14 cellular contexts compared by ENCODE assay signal in the genomic region with DNA sequence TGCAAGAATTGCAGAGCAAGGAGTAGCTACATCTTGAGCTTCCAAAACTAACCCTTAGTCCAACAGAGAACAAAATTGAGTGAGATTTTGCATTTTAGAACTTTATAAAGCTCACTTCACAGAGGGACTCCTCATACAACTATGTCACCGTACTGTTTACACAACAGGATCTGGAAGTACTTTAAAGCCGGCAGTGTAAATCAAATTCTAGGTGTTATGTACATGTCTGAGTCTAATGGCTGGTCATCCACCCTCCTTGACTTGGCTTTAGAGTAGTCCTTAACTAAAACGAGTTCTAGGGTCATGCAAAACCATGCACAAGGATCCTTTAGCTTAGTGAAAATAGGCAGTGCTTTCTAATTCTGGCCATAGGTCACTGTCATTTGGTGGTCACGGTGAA. TPM values are rescaled to one million over a fixed set of nuclear protein-coding genes. Genes with fewer than 3 reads are reported as not detected.
A peak's percentile ranks its signal among the peaks of the same experiment; 100 is the strongest.
DNase-seq lines count a peak whose midpoint lies in the region; ATAC-seq and TF ChIP-seq lines count a peak whose summit lies in the region.
"Had no signal": no experiment of that assay in that cellular context is flagged by ENCODE, and none has a peak within 500 bp of the region (broad histone marks: within the 10 kb centered on the region; RNA-seq: fewer than 3 reads in every experiment).

No MANE protein-coding gene starts in this region.

- peaks cover 75% of the 10 kb centered on the region for H3K4me1 Mint-ChIP-seq in chondrocyte (ENCODE audit: low read depth)
- H3K4me1 Mint-ChIP-seq: activated CD8-positive, alpha-beta memory T cell treated with anti-CD3 and anti-CD28 coated beads, Interleukin-2, amount 10 ng/mL, durations not matched to agents 7 days and 5 days had no signal

- no peak for ATAC-seq in Right ventricle myocardium superior (ENCODE audit: poor library complexity)
- ATAC-seq in aorta (ENCODE audit: low FRiP score), result no peak
- no peak for ATAC-seq in mucosa of descending colon
- no peak for ATAC-seq in GM21723 (IDR thresholded peaks at IDR 0.05; ENCODE audit: unreplicated experiment)
- ATAC-seq: activated CD8-positive, alpha-beta memory T cell treated with anti-CD3 and anti-CD28 coated beads, Interleukin-2, amount 10 ng/mL, durations not matched to agents 7 days and 5 days had no signal

- no peaks in the 10 kb centered on the region for H3K36me3 Mint-ChIP-seq in chondrocyte (ENCODE audit: low read depth)
- H3K36me3 Mint-ChIP-seq: activated CD8-positive, alpha-beta memory T cell treated with anti-CD3 and anti-CD28 coated beads, Interleukin-2, amount 10 ng/mL, durations not matched to agents 7 days and 5 days had no signal

- H3K27ac ChIP-seq in left ventricle myocardium inferior (replicated peaks) (peak overlapping the region; percentile 77), osteoblast (ENCODE audit: low read depth, low read length) (peak overlapping the region; percentile 38), aorta (ENCODE audit: low read depth in 1 of 2, low read length in 2 of 2) (peak overlapping the region; percentile 44 to 88)

- DNase-seq in left ventricle myocardium inferior (no peak), Right ventricle myocardium superior (no peak), chondrocyte (ENCODE audit: low spot score) (no peak), osteoblast (ENCODE audit: insufficient read length, low spot score, missing footprints) (no peak), aorta (no peak), mucosa of descending colon (no peak), SKM-1 (lab: John Stamatoyannopoulos, UW; ENCODE audit: unreplicated experiment) (no peak)
- DNase-seq: activated CD4-positive, alpha-beta T cell treated with anti-CD3 and anti-CD28 coated beads for 1 hour; activated CD8-positive, alpha-beta memory T cell treated with anti-CD3 and anti-CD28 coated beads, Interleukin-2, amount 10 ng/mL, durations not matched to agents 7 days and 5 days; activated effector memory CD4-positive, alpha-beta T cell treated with anti-CD3 and anti-CD28 coated beads, Interleukin-2, amount 50 U/mL, for 16 hours; SIG-M5; stimulated activated CD4-positive, alpha-beta T cell treated with anti-CD3 and anti-CD28 coated beads, Interleukin-2, amount 100 ng/mL, for 48 hours had no signal

- WGBS in aorta, 2 donors, result 20 to 21% methylated on average over 4 of the region's 4 CpGs

- H3K9me3 ChIP-seq in left ventricle myocardium inferior (replicated peaks) (no peaks in the 10 kb centered on the region), osteoblast (ENCODE audit: low read depth, low read length) (no peaks in the 10 kb centered on the region), aorta (ENCODE audit: control insufficient read depth, low read length) (no peaks in the 10 kb centered on the region), mucosa of descending colon (no peaks in the 10 kb centered on the region)

- H3K4me2 ChIP-seq in osteoblast (ENCODE audit: insufficient read depth, low read length), result no peak overlapping the region

- peak overlapping the region; percentile 89 for H3K27ac Mint-ChIP-seq in chondrocyte (ENCODE audit: unreplicated experiment)
- H3K27ac Mint-ChIP-seq: activated CD8-positive, alpha-beta memory T cell treated with anti-CD3 and anti-CD28 coated beads, Interleukin-2, amount 10 ng/mL, durations not matched to agents 7 days and 5 days had no signal

- intact Hi-C loops in left ventricle myocardium inferior (cut with micrococcal nuclease), result no loop called here
- intact Hi-C loops in Right ventricle myocardium superior (cut with DNase I), result no loop called here
- intact Hi-C loops in aorta (cut with DNase I), result no loop called here
- intact Hi-C loops in mucosa of descending colon (cut with DNase I, micrococcal nuclease), result no loop called here

- H4K20me1 ChIP-seq in osteoblast (ENCODE audit: insufficient read depth, low read length), result no peaks in the 10 kb centered on the region

- H3K4me1 ChIP-seq in left ventricle myocardium inferior, result peaks cover 59% of the 10 kb centered on the region
- peaks cover 53% of the 10 kb centered on the region for H3K4me1 ChIP-seq in osteoblast (ENCODE audit: insufficient read depth, low read length)
- H3K4me1 ChIP-seq in aorta (ENCODE audit: control insufficient read depth in 1 of 2, insufficient read depth in 2 of 2, low read length in 2 of 2), result peaks cover 11 to 27% of the 10 kb centered on the region in 2 donors
- no peaks in the 10 kb centered on the region for H3K4me1 ChIP-seq in mucosa of descending colon (ENCODE audit: low read depth)

- H2AFZ ChIP-seq in osteoblast (ENCODE audit: low read length), result no peak overlapping the region

- no peak overlapping the region for H3K4me3 Mint-ChIP-seq in chondrocyte (ENCODE audit: unreplicated experiment)
- H3K4me3 Mint-ChIP-seq: activated CD8-positive, alpha-beta memory T cell treated with anti-CD3 and anti-CD28 coated beads, Interleukin-2, amount 10 ng/mL, durations not matched to agents 7 days and 5 days had no signal

- no peaks in the 10 kb centered on the region for H3K9me3 Mint-ChIP-seq in chondrocyte (ENCODE audit: low read depth)

- H3K36me3 ChIP-seq in left ventricle myocardium inferior (no peaks in the 10 kb centered on the region), osteoblast (ENCODE audit: insufficient read depth, low read length) (no peaks in the 10 kb centered on the region), aorta (ENCODE audit: control insufficient read depth in 1 of 2, insufficient read depth in 2 of 2, low read length in 1 of 2) (peaks cover 0 to 2% of the 10 kb centered on the region in 2 donors), mucosa of descending colon (ENCODE audit: low read depth) (no peaks in the 10 kb centered on the region)

- no peaks in the 10 kb centered on the region for H3K79me2 ChIP-seq in osteoblast (ENCODE audit: insufficient read depth, low read length)

- TF ChIP-seq CTCF in left ventricle myocardium inferior (IDR thresholded peaks at IDR 0.05; ENCODE audit: borderline replicate concordance) (no peak), chondrocyte (IDR thresholded peaks at IDR 0.05) (no peak), osteoblast (IDR thresholded peaks at IDR 0.05; ENCODE audit: extremely low read depth, low read depth, low read length) (no peak), mucosa of descending colon (IDR thresholded peaks at IDR 0.05) (no peak)

- H3K27me3 Mint-ChIP-seq in chondrocyte (ENCODE audit: low read depth), result no peaks in the 10 kb centered on the region

- H3K4me3 ChIP-seq in left ventricle myocardium inferior, result no peak overlapping the region
- H3K4me3 ChIP-seq in osteoblast (ENCODE audit: insufficient read depth, low read length), result no peak overlapping the region
- H3K4me3 ChIP-seq in aorta (ENCODE audit: low read length in 2 of 2), result no peak overlapping the region
- H3K4me3 ChIP-seq in mucosa of descending colon, result no peak overlapping the region

- H3K27me3 ChIP-seq in left ventricle myocardium inferior (ENCODE audit: low read depth) (no peaks in the 10 kb centered on the region), osteoblast (ENCODE audit: insufficient read depth, low read length) (no peaks in the 10 kb centered on the region), aorta (ENCODE audit: control insufficient read depth in 1 of 2, insufficient read depth in 2 of 2, low read length in 1 of 2) (no peaks in the 10 kb centered on the region)

RNA-seq across cellular contexts. Expression of a gene that starts 23.5 kb away (rescaled TPM):
- total RNA-seq in left ventricle myocardium inferior, result 5.1 TPM
- total RNA-seq in Right ventricle myocardium superior, result 4.5 TPM
- total RNA-seq in chondrocyte, result 19.2 to 51.0 TPM (median 50.6 TPM) in 3 replicates
- total RNA-seq in osteoblast, result 2.7 and 4.3 TPM in 2 replicates
- total RNA-seq in aorta, result 100 to 1,000 TPM; 189 to 518 TPM
- 100 to 1,000 TPM in 1 of 2 donors, 10 to 100 TPM in 1; 92.3 to 135 TPM for polyA plus RNA-seq in aorta
- 100 to 1,000 TPM in 1 of 3 donors, 10 to 100 TPM in 1, 1 to 10 TPM in 1; 7.5 to 134 (median 15.4) TPM for total RNA-seq in mucosa of descending colon
- total RNA-seq: activated CD8-positive, alpha-beta memory T cell treated with anti-CD3 and anti-CD28 coated beads, Interleukin-2, amount 10 ng/mL, durations not matched to agents 7 days and 5 days; T-helper 2 cell treated with Interferon-gamma antibody and Interleukin-4, amounts not matched to agents 100 ng/mL and 5 ng/mL, for 36 hours had no signal
